8 cellular contexts compared by ENCODE assay signal in genomic region chr6:44003345-44004061, GRCh38.
DNase-seq lines count a peak whose midpoint lies in the region; ATAC-seq and TF ChIP-seq lines count a peak whose summit lies in the region.

No MANE protein-coding gene starts in this region.

- H3K27me3 Mint-ChIP-seq in central memory CD8-positive, alpha-beta T cell, result peaks cover 66% of the 10 kb centered on the region
- H3K27me3 Mint-ChIP-seq in neural crest cell (ENCODE audit: low read depth), result peaks cover 58% of the 10 kb centered on the region

- H3K27me3 ChIP-seq in H7 (ENCODE audit: control insufficient read depth, insufficient read depth, low read length), result peaks cover 18% of the 10 kb centered on the region

- ATAC-seq in central memory CD8-positive, alpha-beta T cell (replicated peaks; ENCODE audit: extremely low read depth, poor library complexity, severe bottlenecking), result no peak
- ATAC-seq in HG02938 (IDR thresholded peaks at IDR 0.05; ENCODE audit: unreplicated experiment), result no peak

- peak overlapping the region; percentile 50 for H3K4me3 ChIP-seq in H7 (ENCODE audit: insufficient read depth, low read depth, low read length)

- H3K9me3 Mint-ChIP-seq in central memory CD8-positive, alpha-beta T cell, result no peaks in the 10 kb centered on the region
- H3K9me3 Mint-ChIP-seq in neural crest cell, result peaks cover 2% of the 10 kb centered on the region

- peak overlapping the region; percentile 27 for H3K4me3 Mint-ChIP-seq in central memory CD8-positive, alpha-beta T cell
- H3K4me3 Mint-ChIP-seq in neural crest cell, result peak overlapping the region; percentile 32

- H3K4me1 Mint-ChIP-seq in central memory CD8-positive, alpha-beta T cell, result peaks cover 9% of the 10 kb centered on the region
- H3K4me1 Mint-ChIP-seq in neural crest cell, result peaks cover 25% of the 10 kb centered on the region

- no peak overlapping the region for H3K27ac Mint-ChIP-seq in central memory CD8-positive, alpha-beta T cell (ENCODE audit: low read depth)
- H3K27ac Mint-ChIP-seq in neural crest cell (ENCODE audit: unreplicated experiment), result no peak overlapping the region

- peaks cover 3% of the 10 kb centered on the region for H3K36me3 Mint-ChIP-seq in central memory CD8-positive, alpha-beta T cell (ENCODE audit: insufficient read depth)
- H3K36me3 Mint-ChIP-seq in neural crest cell (ENCODE audit: low read depth), result no peaks in the 10 kb centered on the region

- DNase-seq in DMS153 (lab: John Stamatoyannopoulos, UW) (peak; percentile 51), DMS153 treated with DMSO at 0.1 percent for 48 hours (lab: John Stamatoyannopoulos, UW; ENCODE audit: unreplicated experiment) (no peak), H7 (peak; percentile 78), neural crest cell (ENCODE audit: low read depth, low spot score) (no peak), NCI-H2029 (lab: John Stamatoyannopoulos, UW) (no peak)
- DNase-seq in central memory CD8-positive, alpha-beta T cell (ENCODE audit: low spot score in 2 of 2), result no peak
- no peak for DNase-seq in effector CD8-positive, alpha-beta T cell (lab: John Stamatoyannopoulos, UW)

- no peaks in the 10 kb centered on the region for H3K36me3 ChIP-seq in H7 (replicated peaks; ENCODE audit: control insufficient read depth, insufficient read depth, low read length)

- no peak for TF ChIP-seq CTCF in neural crest cell (conservative IDR thresholded peaks at IDR 0.05)

Comparison
In these comparisons a context has a peak if more than half of its experiments do, and no peak if none do; other contexts are left out.
1. DNase-seq: peak in DMS153 (single experiment) and H7 (single experiment); none in DMS153 treated with DMSO at 0.1 percent for 48 hours (single experiment), central memory CD8-positive, alpha-beta T cell (0 of 2), neural crest cell (single experiment), NCI-H2029 (single experiment) and effector CD8-positive, alpha-beta T cell (single experiment).